In genomic region chr7:77674878-77675277, GRCh38 we compare ENCODE assay signal across 12 cellular contexts. TPM values are rescaled to one million over a fixed set of nuclear protein-coding genes. Genes with fewer than 3 reads are reported as not detected.
A peak's percentile ranks its signal among the peaks of the same experiment; 100 is the strongest.
DNase-seq lines count a peak whose midpoint lies in the region; ATAC-seq and TF ChIP-seq lines count a peak whose summit lies in the region.
"Had no signal": no experiment of that assay in that cellular context is flagged by ENCODE, and none has a peak within 500 bp of the region (broad histone marks: within the 10 kb centered on the region; RNA-seq: fewer than 3 reads in every experiment).

No MANE protein-coding gene starts in this region.

- H3K36me3 ChIP-seq in right atrium auricular region (no peaks in the 10 kb centered on the region), colonic mucosa (no peaks in the 10 kb centered on the region), upper lobe of right lung (no peaks in the 10 kb centered on the region)
- no peaks in the 10 kb centered on the region for H3K36me3 ChIP-seq in effector memory CD4-positive, alpha-beta T cell (ENCODE audit: control insufficient read depth, insufficient read depth, low read length)

- no peak overlapping the region for H3K9ac ChIP-seq in colonic mucosa (ENCODE audit: low read depth in 2 of 2, low read length in 2 of 2)

- no peak overlapping the region for H3K27ac Mint-ChIP-seq in osteocyte (ENCODE audit: unreplicated experiment)
- H3K27ac Mint-ChIP-seq: activated naive CD8-positive, alpha-beta T cell treated with anti-CD3 and anti-CD28 coated beads, Interleukin-2, amount 10 ng/mL, durations not matched to agents 7 days and 5 days; mesothelial cell of epicardium had no signal

- H3K27me3 Mint-ChIP-seq in osteocyte (ENCODE audit: unreplicated experiment) = no peaks in the 10 kb centered on the region
- H3K27me3 Mint-ChIP-seq: activated naive CD8-positive, alpha-beta T cell treated with anti-CD3 and anti-CD28 coated beads, Interleukin-2, amount 10 ng/mL, durations not matched to agents 7 days and 5 days had no signal

- no peak for TF ChIP-seq CTCF in right atrium auricular region (IDR thresholded peaks at IDR 0.05)
- TF ChIP-seq CTCF in colonic mucosa (IDR thresholded peaks at IDR 0.05) = no peak
- TF ChIP-seq CTCF in upper lobe of right lung (IDR thresholded peaks at IDR 0.05) = no peak
- no peak for TF ChIP-seq CTCF in osteocyte (IDR thresholded peaks at IDR 0.05)

- H3K4me3 ChIP-seq in right atrium auricular region (no peak overlapping the region), colonic mucosa (no peak overlapping the region), upper lobe of right lung (no peak overlapping the region)
- H3K4me3 ChIP-seq in effector memory CD4-positive, alpha-beta T cell (ENCODE audit: insufficient read depth, low read depth, low read length, poor library complexity, severe bottlenecking) = no peak overlapping the region

- ATAC-seq in left cardiac atrium (peak in 1 of 2 donors; percentile 95), HG03439 (IDR thresholded peaks at IDR 0.05; ENCODE audit: unreplicated experiment) (peak; percentile 72), upper lobe of right lung (peak; percentile 85)

- H3K9me3 ChIP-seq in right atrium auricular region = no peaks in the 10 kb centered on the region
- H3K9me3 ChIP-seq in colonic mucosa = no peaks in the 10 kb centered on the region
- H3K9me3 ChIP-seq in upper lobe of right lung = no peaks in the 10 kb centered on the region
- no peaks in the 10 kb centered on the region for H3K9me3 ChIP-seq in effector memory CD4-positive, alpha-beta T cell (ENCODE audit: control insufficient read depth, low read length)

- peaks cover 10% of the 10 kb centered on the region for H3K4me1 Mint-ChIP-seq in osteocyte (ENCODE audit: unreplicated experiment)

- H3K27ac ChIP-seq in right atrium auricular region = no peak overlapping the region
- H3K27ac ChIP-seq in colonic mucosa = no peak overlapping the region
- no peak overlapping the region for H3K27ac ChIP-seq in upper lobe of right lung
- H3K27ac ChIP-seq in effector memory CD4-positive, alpha-beta T cell (ENCODE audit: insufficient read depth, low read length, poor library complexity, severe bottlenecking) = no peak overlapping the region

- no peaks in the 10 kb centered on the region for H3K4me1 ChIP-seq in right atrium auricular region
- no peaks in the 10 kb centered on the region for H3K4me1 ChIP-seq in colonic mucosa
- no peaks in the 10 kb centered on the region for H3K4me1 ChIP-seq in upper lobe of right lung
- H3K4me1 ChIP-seq in effector memory CD4-positive, alpha-beta T cell (ENCODE audit: control insufficient read depth, insufficient read depth, low read length, poor library complexity, severe bottlenecking) = no peaks in the 10 kb centered on the region

- H3K4me3 Mint-ChIP-seq in osteocyte (ENCODE audit: unreplicated experiment) = no peak overlapping the region
- H3K4me3 Mint-ChIP-seq: activated naive CD8-positive, alpha-beta T cell treated with anti-CD3 and anti-CD28 coated beads, Interleukin-2, amount 10 ng/mL, durations not matched to agents 7 days and 5 days; mesothelial cell of epicardium had no signal

- H3K27me3 ChIP-seq in right atrium auricular region (no peaks in the 10 kb centered on the region), colonic mucosa (no peaks in the 10 kb centered on the region), upper lobe of right lung (no peaks in the 10 kb centered on the region)
- H3K27me3 ChIP-seq in effector memory CD4-positive, alpha-beta T cell (replicated peaks; ENCODE audit: control insufficient read depth, insufficient read depth, low read length, poor library complexity, severe bottlenecking) = no peaks in the 10 kb centered on the region

- peaks cover 4% of the 10 kb centered on the region for H3K36me3 Mint-ChIP-seq in osteocyte (ENCODE audit: unreplicated experiment)

- DNase-seq in left cardiac atrium (peak; percentile 35), right atrium auricular region (ENCODE audit: low spot score) (no peak), colonic mucosa (peak; percentile 79), upper lobe of right lung (peak; percentile 73), GM19240 (ENCODE audit: insufficient read length, low spot score) (no peak), osteocyte (ENCODE audit: extremely low spot score, unreplicated experiment) (no peak)
- no peak for DNase-seq in effector memory CD4-positive, alpha-beta T cell
- DNase-seq: activated naive CD8-positive, alpha-beta T cell treated with anti-CD3 and anti-CD28 coated beads, Interleukin-2, amount 10 ng/mL, durations not matched to agents 7 days and 5 days; AML-193; NCI-H345 had no signal

- no peaks in the 10 kb centered on the region for H3K9me3 Mint-ChIP-seq in osteocyte (ENCODE audit: unreplicated experiment)
- H3K9me3 Mint-ChIP-seq: activated naive CD8-positive, alpha-beta T cell treated with anti-CD3 and anti-CD28 coated beads, Interleukin-2, amount 10 ng/mL, durations not matched to agents 7 days and 5 days; mesothelial cell of epicardium had no signal

- intact Hi-C loops in left cardiac atrium (cut with DNase I) (no loop called here), colonic mucosa (cut with DNase I) (no loop called here), upper lobe of right lung (cut with DNase I) (no loop called here)

RNA-seq across cellular contexts. Expression of gene RSBN1L, which starts 21.4 kb away (rescaled TPM):
- 1 to 10 TPM; 9.5 to 9.7 TPM for total RNA-seq in left cardiac atrium
- 1 to 10 TPM; 7.5 to 7.9 TPM for total RNA-seq in right atrium auricular region
- total RNA-seq in colonic mucosa = 10 to 100 TPM; 20.1 to 25.5 TPM
- 27.7 TPM for total RNA-seq in upper lobe of right lung
- total RNA-seq in osteocyte = 13.0 and 14.2 TPM in 2 replicates

Comparison
In these comparisons a context has a peak if more than half of its experiments do, and no peak if none do; other contexts are left out.
1. DNase-seq: peak in left cardiac atrium (single experiment), colonic mucosa (single experiment) and upper lobe of right lung (single experiment); none in right atrium auricular region (single experiment), effector memory CD4-positive, alpha-beta T cell (0 of 3), GM19240 (single experiment) and osteocyte (single experiment).